Comparison of ENCODE assay signal across 8 cellular contexts in the genomic region with DNA sequence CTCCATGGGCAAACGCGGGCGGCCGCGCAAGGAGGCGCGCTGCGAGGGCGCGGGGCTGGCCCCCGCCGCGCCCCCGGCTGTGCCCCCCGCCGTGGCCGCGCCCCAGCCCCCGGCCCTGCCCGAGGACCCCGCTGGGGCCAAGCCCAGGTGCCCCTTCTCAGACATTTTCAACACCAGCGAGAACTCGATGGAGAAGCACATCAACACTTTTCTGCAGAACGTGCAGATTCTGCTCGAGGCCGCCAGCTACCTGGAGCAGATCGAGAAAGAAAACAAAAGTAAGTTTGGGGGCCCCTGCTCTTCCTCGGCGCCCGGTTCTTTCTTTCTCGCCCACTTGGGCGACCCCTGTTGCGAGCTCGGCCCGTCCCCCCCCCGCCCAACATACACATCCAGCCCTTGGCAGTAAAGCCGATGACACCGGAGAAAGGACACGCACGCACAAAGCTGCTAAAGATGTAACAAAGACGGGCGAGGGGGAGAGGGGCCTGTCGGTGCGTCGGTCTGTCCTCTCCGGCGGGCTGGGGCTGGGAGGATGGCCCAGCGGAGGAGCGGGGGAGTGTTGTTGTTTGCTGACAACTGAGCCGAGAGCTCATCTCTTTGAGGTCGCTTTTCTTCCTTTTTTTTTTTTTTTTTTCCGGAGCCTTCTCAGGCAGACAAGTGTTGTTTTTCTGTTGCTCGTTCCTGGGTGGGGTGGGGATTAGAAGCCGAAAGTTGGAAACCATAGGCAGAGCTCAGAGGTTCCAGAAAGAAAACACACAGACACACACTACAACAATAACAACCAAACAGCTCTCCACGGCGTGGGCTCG. TPM values are rescaled to one million over a fixed set of nuclear protein-coding genes. Genes with fewer than 3 reads are reported as not detected.
DNase-seq lines count a peak whose midpoint lies in the region; ATAC-seq and TF ChIP-seq lines count a peak whose summit lies in the region.

No MANE protein-coding gene starts in this region.

- no peaks in the 10 kb centered on the region for H3K36me3 Mint-ChIP-seq in T-cell
- peaks cover under 1% of the 10 kb centered on the region for H3K36me3 Mint-ChIP-seq in brain

- no peak overlapping the region for H3K9ac ChIP-seq in HUES48 (ENCODE audit: low read depth, low read length)

- POLR2A ChIA-PET in GM10248 (lab: Yijun Ruan, JAX): interaction anchor here (0.6 to 1.7 kb wide), 9 partner anchors 11 to 710 kb away, joined by 3 to 11 read pairs (median 6); no protein-coding TSS in a partner anchor
- POLR2A ChIA-PET in T-cell (lab: Charles Lee): interaction anchor here (0.6 to 1.4 kb wide), 12 partner anchors 10 to 711 kb away, joined by 3 to 12 read pairs (median 5); a partner anchor contains a TSS

- H3K27ac ChIP-seq in HUES48 (ENCODE audit: low read depth, low read length): peak overlapping the region; percentile 21

- H3K9me3 ChIP-seq in HUES48 (ENCODE audit: control insufficient read depth, insufficient read depth, low read length): no peaks in the 10 kb centered on the region

- H3K27ac Mint-ChIP-seq in T-cell (peak overlapping the region; percentile 85 to 94), brain (peak overlapping the region; percentile 95 to 99 (median 99))

- peaks cover 91% of the 10 kb centered on the region for H3K27me3 ChIP-seq in HUES48 (ENCODE audit: control insufficient read depth, insufficient read depth, low read length)

- H3K4me1 ChIP-seq in HUES48 (ENCODE audit: control insufficient read depth, insufficient read depth, low read length): peaks cover 25% of the 10 kb centered on the region

- no peaks in the 10 kb centered on the region for H3K9me3 Mint-ChIP-seq in T-cell
- H3K9me3 Mint-ChIP-seq in brain: peaks cover 0 to 6% (median 0%) of the 10 kb centered on the region in 5 experiments

- CTCF ChIA-PET in GM10248 (lab: Yijun Ruan, JAX): interaction anchor here (0.9 to 9.0 kb wide), 9 partner anchors 10 to 72 kb away, joined by 3 to 82 read pairs (median 9); no protein-coding TSS in a partner anchor
- CTCF ChIA-PET in T-cell (lab: Charles Lee): interaction anchor here (0.6 to 8.1 kb wide), 22 partner anchors 12 to 583 kb away, joined by 3 to 94 read pairs (median 4); no protein-coding TSS in a partner anchor

- peak overlapping the region; percentile 73 for H3K4me3 ChIP-seq in HUES48 (ENCODE audit: low read depth, low read length)

- peaks cover 33 to 52% (median 34%) of the 10 kb centered on the region in 3 donors for H3K4me1 Mint-ChIP-seq in T-cell
- peaks cover 56% of the 10 kb centered on the region for H3K4me1 Mint-ChIP-seq in brain

- TF ChIP-seq CTCF in GM10248 (IDR thresholded peaks at IDR 0.05; ENCODE audit: control extremely low read depth, extremely low read depth, low read depth, missing control alignments) (no peak), brain (conservative IDR thresholded peaks at IDR 0.05) (no peak)

- ATAC-seq in T-cell (replicated peaks in 1 of 4) (peak in 3 of 4 experiments; percentile 9 to 15 (median 10)), HG02870 (IDR thresholded peaks at IDR 0.05; ENCODE audit: unreplicated experiment) (no peak)

- H3K4me3 Mint-ChIP-seq in T-cell: peak overlapping the region; percentile 89 to 93 (median 93)
- H3K4me3 Mint-ChIP-seq in brain: peak overlapping the region; percentile 93 to 100 (median 96)

- peaks cover 0 to 3% of the 10 kb centered on the region in 2 donors for H3K27me3 Mint-ChIP-seq in T-cell
- H3K27me3 Mint-ChIP-seq in brain: peaks cover 28% of the 10 kb centered on the region

- H3K36me3 ChIP-seq in HUES48 (ENCODE audit: control insufficient read depth, insufficient read depth, low read length): no peaks in the 10 kb centered on the region

- DNase-seq in GM10248 (ENCODE audit: extremely low spot score): peak; percentile 54
- DNase-seq in T-cell: peak in 33 of 34 experiments; percentile 29 to 67 (median 48)
- DNase-seq in islet precursor cell: peak; percentile 71
- DNase-seq in stimulated activated CD4-positive, alpha-beta T cell treated with anti-CD3 and anti-CD28 coated beads, Interleukin-4, amount 100 ng/mL, for 1 hour: peak; percentile 44
- no peak for DNase-seq in NCI-H2029 (lab: John Stamatoyannopoulos, UW)

RNA-seq across cellular contexts. Expression of a gene that starts 0.6 kb away (rescaled TPM):
- total RNA-seq in T-cell: 10 to 100 TPM; 40.2 to 54.1 (median 44.4) TPM
- polyA plus RNA-seq in brain (ENCODE audit: insufficient read depth, low read depth, low replicate concordance): 44.0 TPM
